Comparison of ENCODE assay signal across 16 cellular contexts in genomic region chr1:226783202-226783601, GRCh38.
"Had no signal": no experiment of that assay in that cellular context is flagged by ENCODE, and none has a peak within 500 bp of the region (broad histone marks: within the 10 kb centered on the region; RNA-seq: fewer than 3 reads in every experiment).

No MANE protein-coding gene starts in this region.

- H3K36me3 ChIP-seq: colonic mucosa, upper lobe of left lung had no signal

- H3K27me3 ChIP-seq: colonic mucosa, upper lobe of left lung had no signal

- H3K4me1 ChIP-seq: psoas muscle had no signal

- DNase-seq: activated CD4-positive, alpha-beta T cell treated with anti-CD3 and anti-CD28 coated beads for 36 hours; activated CD8-positive, alpha-beta memory T cell treated with anti-CD3 and anti-CD28 coated beads, Interleukin-2, amount 50 U/mL, for 48 hours; activated CD8-positive, alpha-beta T cell treated with anti-CD3 and anti-CD28 coated beads, Interleukin-2, amount 10 ng/mL, durations not matched to agents 7 days and 5 days; activated naive CD4-positive, alpha-beta T cell treated with anti-CD3 and anti-CD28 coated beads for 36 hours; colonic mucosa; effector memory CD8-positive, alpha-beta T cell; glutamatergic neuron; immature natural killer cell; mammary epithelial cell; mucosa of descending colon; psoas muscle; T-cell; T1000; upper lobe of left lung had no signal

- H3K27ac ChIP-seq: colonic mucosa, epithelial cell of prostate, psoas muscle, upper lobe of left lung, VCaP had no signal

- H3K4me3 ChIP-seq: colonic mucosa, mucosa of descending colon, psoas muscle, upper lobe of left lung had no signal

- H3K9me3 ChIP-seq: colonic mucosa, mucosa of descending colon, psoas muscle, upper lobe of left lung had no signal
